Comparison of ENCODE assay signal across 8 cellular contexts in the genomic region with DNA sequence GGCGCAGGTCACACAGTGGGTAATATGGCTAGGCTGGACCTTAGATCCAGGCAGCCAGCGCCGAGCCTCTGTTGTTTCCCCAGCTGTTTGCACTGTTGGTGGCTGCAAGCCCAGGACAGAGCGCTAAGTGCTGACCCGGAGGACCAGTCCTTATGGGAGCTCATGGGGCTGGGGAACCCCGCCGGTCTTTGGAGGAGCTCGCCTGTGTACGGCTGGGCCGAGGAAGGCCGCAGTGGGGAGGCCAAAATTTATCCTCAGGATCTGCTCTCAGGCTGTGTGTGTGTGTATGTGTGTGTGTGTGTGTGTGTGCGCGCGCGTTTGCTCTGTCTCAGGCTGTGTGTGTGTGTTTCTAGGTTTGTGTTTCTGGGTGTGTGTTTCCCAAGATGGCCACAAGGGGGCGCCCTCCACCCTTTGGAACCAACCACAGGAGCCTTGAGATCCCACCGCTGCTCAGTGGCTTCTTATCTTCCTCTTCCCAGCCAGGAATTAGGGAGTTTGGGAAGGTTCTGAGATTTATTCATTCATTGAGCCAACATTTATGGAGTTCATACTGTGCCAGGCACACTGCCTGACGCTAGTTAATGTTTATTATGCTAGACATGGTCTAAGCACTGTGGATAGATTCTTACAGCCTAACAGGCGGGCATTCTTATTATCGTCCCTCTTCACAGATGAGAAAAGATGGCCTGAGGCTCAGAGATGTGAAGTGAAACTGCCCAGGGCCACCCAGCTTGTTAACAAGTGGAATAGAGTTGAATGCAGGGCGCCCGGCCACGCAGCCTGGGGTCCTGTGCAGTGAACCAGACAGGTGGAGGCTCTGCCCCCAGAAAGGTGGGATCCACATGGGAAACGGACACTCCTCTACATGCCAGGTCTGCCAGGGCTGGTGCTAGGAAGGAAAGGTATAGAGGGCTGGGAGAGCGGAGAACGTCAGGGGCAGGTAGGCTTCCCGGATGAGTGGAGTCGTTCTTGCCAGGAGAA.
DNase-seq lines count a peak whose midpoint lies in the region; ATAC-seq and TF ChIP-seq lines count a peak whose summit lies in the region.

No MANE protein-coding gene starts in this region.

- H3K36me3 ChIP-seq in GM06990 (ENCODE audit: control insufficient read depth, insufficient read depth, low read length) (peaks cover 4% of the 10 kb centered on the region), iPS-18a (ENCODE audit: control insufficient read depth, low read depth, low read length) (no peaks in the 10 kb centered on the region)

- peaks cover 6% of the 10 kb centered on the region for H3K4me1 ChIP-seq in iPS-18a (ENCODE audit: control insufficient read depth, low read depth, low read length)

- H3K9ac ChIP-seq in iPS-18a (ENCODE audit: low read length), result no peak overlapping the region

- H3K9me3 ChIP-seq in iPS-18a (ENCODE audit: control insufficient read depth, low read depth, low read length), result no peaks in the 10 kb centered on the region

- H3K27ac ChIP-seq in iPS-18a (ENCODE audit: low read length), result no peak overlapping the region

- no peak for ATAC-seq in GM21576 (IDR thresholded peaks at IDR 0.05; ENCODE audit: unreplicated experiment)
- no peak for ATAC-seq in HG03108 (IDR thresholded peaks at IDR 0.05; ENCODE audit: unreplicated experiment)

- no peaks in the 10 kb centered on the region for H3K27me3 ChIP-seq in GM06990 (replicated peaks; ENCODE audit: control insufficient read depth, insufficient read depth, low read length)
- peaks cover 18% of the 10 kb centered on the region for H3K27me3 ChIP-seq in iPS-18a (ENCODE audit: control insufficient read depth, insufficient read depth, low read length)

- in situ Hi-C loops in astrocyte of the cerebellum (cut with HindIII; ENCODE audit: low sequenced_read_pairs), result loop anchor here (10.0 kb wide), 1 partner anchor 85 kb away; no protein-coding TSS in a partner anchor

- TF ChIP-seq CTCF in GM06990 (IDR thresholded peaks at IDR 0.05; ENCODE audit: insufficient read depth, low read length, poor library complexity, severe bottlenecking) (peak; percentile 89), astrocyte of the cerebellum (IDR thresholded peaks at IDR 0.05; ENCODE audit: low read depth, low read length, missing control alignments) (peak; percentile 83)

- H3K4me3 ChIP-seq in GM06990 (replicated peaks; ENCODE audit: low read depth, low read length), result no peak overlapping the region
- H3K4me3 ChIP-seq in astrocyte of the cerebellum (ENCODE audit: low read depth, low read length), result no peak overlapping the region
- H3K4me3 ChIP-seq in iPS-18a (ENCODE audit: low read length), result peak overlapping the region; percentile 15

- DNase-seq in GM06990 (ENCODE audit: extremely low read depth, insufficient read length), result peak; percentile 37
- peak; percentile 1 for DNase-seq in NCI-H1048 (lab: John Stamatoyannopoulos, UW)
- peak; percentile 63 for DNase-seq in T-helper 9 cell
- DNase-seq in astrocyte of the cerebellum (ENCODE audit: low read depth), result peak; percentile 41
- peak; percentile 59 for DNase-seq in stimulated activated CD4-positive, alpha-beta T cell treated with anti-CD3 and anti-CD28 coated beads, Interleukin-12 subunit alpha, Interleukin-12 subunit beta, amount 100 ng/mL, for 4 hours

Comparison
In these comparisons a context has a peak if more than half of its experiments do, and no peak if none do; other contexts are left out.
1. DNase-seq: peak in every context shown above with its lines; median percentile 63 in T-helper 9 cell; 59 in stimulated activated CD4-positive, alpha-beta T cell treated with anti-CD3 and anti-CD28 coated beads, Interleukin-12 subunit alpha, Interleukin-12 subunit beta, amount 100 ng/mL, for 4 hours; 41 in astrocyte of the cerebellum; 37 in GM06990; 1 in NCI-H1048.